ENCODE assay signal across 8 cellular contexts in the genomic region with DNA sequence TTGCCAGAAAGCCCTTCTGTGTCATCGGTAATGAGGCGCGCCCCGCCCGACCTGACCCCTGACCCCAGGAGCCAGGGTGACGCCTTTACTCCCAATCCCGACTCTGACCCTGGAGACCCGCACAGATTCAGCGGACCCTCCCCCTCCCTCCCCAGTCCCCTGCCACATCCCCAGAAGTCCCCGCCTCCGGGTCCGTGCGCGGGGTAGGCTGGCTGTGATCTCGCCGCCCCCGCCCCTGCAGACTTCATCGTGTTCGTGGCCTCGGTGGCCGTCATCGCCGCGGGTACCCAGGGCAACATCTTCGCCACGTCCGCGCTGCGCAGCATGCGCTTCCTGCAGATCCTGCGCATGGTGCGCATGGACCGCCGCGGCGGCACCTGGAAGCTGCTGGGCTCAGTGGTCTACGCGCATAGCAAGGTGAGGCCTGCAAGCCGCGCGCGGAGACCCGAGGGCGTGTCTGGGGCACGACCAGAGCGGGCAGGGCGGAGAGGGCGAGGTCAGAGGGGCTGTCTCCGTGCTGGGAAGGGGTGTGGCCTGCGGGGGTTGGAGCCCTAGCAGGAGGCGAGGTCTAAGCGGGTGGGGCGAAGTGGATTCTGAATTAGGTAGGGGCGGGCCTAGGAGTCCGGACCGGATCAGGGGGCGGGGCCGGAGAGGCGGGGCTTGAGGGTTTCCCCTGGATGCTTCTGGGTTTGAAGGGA. TPM values are rescaled to one million over a fixed set of nuclear protein-coding genes. Genes with fewer than 3 reads are reported as not detected.
A peak's percentile ranks its signal among the peaks of the same experiment; 100 is the strongest.
DNase-seq lines count a peak whose midpoint lies in the region; ATAC-seq and TF ChIP-seq lines count a peak whose summit lies in the region.

No MANE protein-coding gene starts in this region.

- no peaks in the 10 kb centered on the region for H3K9me3 Mint-ChIP-seq in WTC11

- H3K27ac ChIP-seq in lung (ENCODE audit: low read depth in 1 of 2, low read length in 1 of 2) (no peak overlapping the region), SJCRH30 (no peak overlapping the region)

- no peaks in the 10 kb centered on the region for H3K27me3 ChIP-seq in lung (ENCODE audit: control insufficient read depth, insufficient read depth)
- no peaks in the 10 kb centered on the region; the same call in 1 of the 2 replicates for H3K27me3 ChIP-seq in SJCRH30

- DNase-seq in WTC11 (ENCODE audit: low spot score) = peak; percentile 97
- peak; percentile 17 to 38 for DNase-seq in cardiac fibroblast (ENCODE audit: low read depth in 2 of 2)
- peak; percentile 79 for DNase-seq in lung (ENCODE audit: low spot score)
- peak; percentile 74 to 86 for DNase-seq in stimulated activated CD8-positive, alpha-beta memory T cell treated with anti-CD3 and anti-CD28 coated beads, Interleukin-2, amount 100 ng/mL, for 48 hours (ENCODE audit: low read depth in 2 of 2)
- DNase-seq in SJCRH30 = no peak
- no peak for DNase-seq in dedifferentiated amniotic fluid mesenchymal stem cell (ENCODE audit: extremely low spot score)

- H3K36me3 Mint-ChIP-seq in WTC11 = no peaks in the 10 kb centered on the region

- peak; percentile 86 for ATAC-seq in GM18502 (IDR thresholded peaks at IDR 0.05; ENCODE audit: poor library complexity, unreplicated experiment)
- peak; percentile 83 for ATAC-seq in HG02981 (IDR thresholded peaks at IDR 0.05; ENCODE audit: unreplicated experiment)
- ATAC-seq in WTC11 = peak; percentile 96
- peak; percentile 82 for ATAC-seq in lung (ENCODE audit: insufficient read depth, low FRiP score)

- POLR2A ChIA-PET in WTC11 (lab: Charles Lee) = no interaction called here

- TF ChIP-seq CTCF in WTC11 (IDR thresholded peaks at IDR 0.05) = no peak
- TF ChIP-seq CTCF in cardiac fibroblast (IDR thresholded peaks at IDR 0.05; ENCODE audit: low read depth, low read length) = no peak
- no peak for TF ChIP-seq CTCF in lung (IDR thresholded peaks at IDR 0.05; ENCODE audit: control extremely low read depth, extremely low read depth)

- WGBS in lung, 2 donors = 7 to 8% methylated on average over 54 to 58 of the region's 59 CpGs

- peaks cover 0 to 3% of the 10 kb centered on the region in 2 donors for H3K4me1 ChIP-seq in lung (ENCODE audit: control insufficient read depth in 2 of 2, insufficient read depth in 2 of 2, low read length in 2 of 2)
- no peaks in the 10 kb centered on the region for H3K4me1 ChIP-seq in SJCRH30

- peak overlapping the region; percentile 68 for H3K4me3 Mint-ChIP-seq in WTC11

- H3K9me3 ChIP-seq in lung (ENCODE audit: control insufficient read depth in 2 of 2, insufficient read depth in 1 of 2, low read length in 1 of 2) (no peaks in the 10 kb centered on the region), SJCRH30 (replicated peaks) (no peaks in the 10 kb centered on the region)

- CTCF ChIA-PET in WTC11 (lab: Charles Lee) = interaction anchor here (1.2 to 1.3 kb wide), 4 partner anchors 12 to 134 kb away, joined by 3 to 5 read pairs (median 4); a partner anchor contains a TSS

- H3K36me3 ChIP-seq in lung (ENCODE audit: control insufficient read depth in 2 of 2, insufficient read depth in 2 of 2, low read length in 2 of 2) (no peaks in the 10 kb centered on the region), SJCRH30 (no peaks in the 10 kb centered on the region)

- peak overlapping the region; percentile 35 to 42 for H3K4me3 ChIP-seq in cardiac fibroblast (replicated peaks in 1 of 2; ENCODE audit: low read depth in 2 of 2, low read length in 2 of 2)
- H3K4me3 ChIP-seq in lung = no peak overlapping the region
- H3K4me3 ChIP-seq in SJCRH30 = no peak overlapping the region

- no peak overlapping the region for H3K27ac Mint-ChIP-seq in WTC11

- H3K4me1 Mint-ChIP-seq in WTC11 = peaks cover 11% of the 10 kb centered on the region; the same call in 1 of the 2 replicates

- H3K27me3 Mint-ChIP-seq in WTC11 (ENCODE audit: low read depth) = peaks cover 21% of the 10 kb centered on the region

TF ChIP-seq in WTC11, 78 proteins besides CTCF, POLR2A, EP300 and RAD21 (continues in another document):
- TF ChIP-seq, protein P1, sequence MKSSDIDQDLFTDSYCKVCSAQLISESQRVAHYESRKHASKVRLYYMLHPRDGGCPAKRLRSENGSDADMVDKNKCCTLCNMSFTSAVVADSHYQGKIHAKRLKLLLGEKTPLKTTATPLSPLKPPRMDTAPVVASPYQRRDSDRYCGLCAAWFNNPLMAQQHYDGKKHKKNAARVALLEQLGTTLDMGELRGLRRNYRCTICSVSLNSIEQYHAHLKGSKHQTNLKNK (CRISPR knock-in tag; IDR thresholded peaks at IDR 0.05) = no peak
- no peak for TF ChIP-seq ZNF138 (CRISPR knock-in tag; conservative IDR thresholded peaks at IDR 0.05)
- TF ChIP-seq, protein P2, sequence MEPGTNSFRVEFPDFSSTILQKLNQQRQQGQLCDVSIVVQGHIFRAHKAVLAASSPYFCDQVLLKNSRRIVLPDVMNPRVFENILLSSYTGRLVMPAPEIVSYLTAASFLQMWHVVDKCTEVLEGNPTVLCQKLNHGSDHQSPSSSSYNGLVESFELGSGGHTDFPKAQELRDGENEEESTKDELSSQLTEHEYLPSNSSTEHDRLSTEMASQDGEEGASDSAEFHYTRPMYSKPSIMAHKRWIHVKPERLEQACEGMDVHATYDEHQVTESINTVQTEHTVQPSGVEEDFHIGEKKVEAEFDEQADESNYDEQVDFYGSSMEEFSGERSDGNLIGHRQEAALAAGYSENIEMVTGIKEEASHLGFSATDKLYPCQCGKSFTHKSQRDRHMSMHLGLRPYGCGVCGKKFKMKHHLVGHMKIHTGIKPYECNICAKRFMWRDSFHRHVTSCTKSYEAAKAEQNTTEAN (CRISPR knock-in tag; IDR thresholded peaks at IDR 0.05) = peak; percentile 65; the same call in 1 of the 2 replicates
- TF ChIP-seq, protein P3, sequence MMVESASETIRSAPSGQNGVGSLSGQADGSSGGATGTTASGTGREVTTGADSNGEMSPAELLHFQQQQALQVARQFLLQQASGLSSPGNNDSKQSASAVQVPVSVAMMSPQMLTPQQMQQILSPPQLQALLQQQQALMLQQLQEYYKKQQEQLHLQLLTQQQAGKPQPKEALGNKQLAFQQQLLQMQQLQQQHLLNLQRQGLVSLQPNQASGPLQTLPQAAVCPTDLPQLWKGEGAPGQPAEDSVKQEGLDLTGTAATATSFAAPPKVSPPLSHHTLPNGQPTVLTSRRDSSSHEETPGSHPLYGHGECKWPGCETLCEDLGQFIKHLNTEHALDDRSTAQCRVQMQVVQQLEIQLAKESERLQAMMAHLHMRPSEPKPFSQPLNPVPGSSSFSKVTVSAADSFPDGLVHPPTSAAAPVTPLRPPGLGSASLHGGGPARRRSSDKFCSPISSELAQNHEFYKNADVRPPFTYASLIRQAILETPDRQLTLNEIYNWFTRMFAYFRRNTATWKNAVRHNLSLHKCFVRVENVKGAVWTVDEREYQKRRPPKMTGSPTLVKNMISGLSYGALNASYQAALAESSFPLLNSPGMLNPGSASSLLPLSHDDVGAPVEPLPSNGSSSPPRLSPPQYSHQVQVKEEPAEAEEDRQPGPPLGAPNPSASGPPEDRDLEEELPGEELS (CRISPR knock-in tag; IDR thresholded peaks at IDR 0.05) = peak; percentile 20; the same call in 1 of the 2 replicates
- no peak; the same call in 1 of the 2 replicates for TF ChIP-seq CBFB (CRISPR knock-in tag; IDR thresholded peaks at IDR 0.05; ENCODE audit: low read depth)
- TF ChIP-seq SP1 (CRISPR knock-in tag; conservative IDR thresholded peaks at IDR 0.05) = peak; percentile 43; the same call in 1 of the 2 replicates
- TF ChIP-seq, protein P4, sequence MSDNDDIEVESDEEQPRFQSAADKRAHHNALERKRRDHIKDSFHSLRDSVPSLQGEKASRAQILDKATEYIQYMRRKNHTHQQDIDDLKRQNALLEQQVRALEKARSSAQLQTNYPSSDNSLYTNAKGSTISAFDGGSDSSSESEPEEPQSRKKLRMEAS (CRISPR knock-in tag; IDR thresholded peaks at IDR 0.05) = peak; percentile 68; the same call in 1 of the 2 replicates
- 0 out of 2 replicates have a peak, but pooled peaks have one; percentile 39 for TF ChIP-seq ESRRA (CRISPR knock-in tag; IDR thresholded peaks at IDR 0.05; ENCODE audit: borderline replicate concordance)
- no peak for TF ChIP-seq NR3C1 (CRISPR knock-in tag; conservative IDR thresholded peaks at IDR 0.05; ENCODE audit: low read depth)
- TF ChIP-seq, protein P5, sequence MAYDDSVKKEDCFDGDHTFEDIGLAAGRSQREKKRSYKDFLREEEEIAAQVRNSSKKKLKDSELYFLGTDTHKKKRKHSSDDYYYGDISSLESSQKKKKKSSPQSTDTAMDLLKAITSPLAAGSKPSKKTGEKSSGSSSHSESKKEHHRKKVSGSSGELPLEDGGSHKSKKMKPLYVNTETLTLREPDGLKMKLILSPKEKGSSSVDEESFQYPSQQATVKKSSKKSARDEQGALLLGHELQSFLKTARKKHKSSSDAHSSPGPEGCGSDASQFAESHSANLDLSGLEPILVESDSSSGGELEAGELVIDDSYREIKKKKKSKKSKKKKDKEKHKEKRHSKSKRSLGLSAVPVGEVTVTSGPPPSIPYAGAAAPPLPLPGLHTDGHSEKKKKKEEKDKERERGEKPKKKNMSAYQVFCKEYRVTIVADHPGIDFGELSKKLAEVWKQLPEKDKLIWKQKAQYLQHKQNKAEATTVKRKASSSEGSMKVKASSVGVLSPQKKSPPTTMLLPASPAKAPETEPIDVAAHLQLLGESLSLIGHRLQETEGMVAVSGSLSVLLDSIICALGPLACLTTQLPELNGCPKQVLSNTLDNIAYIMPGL (CRISPR knock-in tag; IDR thresholded peaks at IDR 0.05) = 0 out of 2 replicates have a peak, but pooled peaks have one; percentile 20
- peak; percentile 55; the same call in 1 of the 2 replicates for TF ChIP-seq CREB1 (CRISPR knock-in tag; IDR thresholded peaks at IDR 0.05)
- TF ChIP-seq ETV6 (CRISPR knock-in tag; IDR thresholded peaks at IDR 0.05) = peak; percentile 27; the same call in 1 of the 2 replicates
- no peak for TF ChIP-seq MYBL2 (CRISPR knock-in tag; IDR thresholded peaks at IDR 0.05)
- 0 out of 2 replicates have a peak, but pooled peaks have one; percentile 39 for TF ChIP-seq SMAD3 (CRISPR knock-in tag; IDR thresholded peaks at IDR 0.05; ENCODE audit: borderline replicate concordance)

RNA-seq across cellular contexts. Expression of a gene that starts 34.8 kb away (rescaled TPM):
- total RNA-seq in WTC11 (2021) (3.3 to 4.0 TPM (median 3.6 TPM) in 3 replicates), lung (under 1 TPM; 0.63 to 0.98 TPM)
- under 1 TPM; 0.54 to 0.55 TPM for polyA plus RNA-seq in lung
- total RNA-seq in SJCRH30 (2014; rRNA removed; shearing (Covaris generic)) = 0.05 and 0.12 TPM in 2 replicates

RNA-seq across cellular contexts. Expression of a gene that starts 43.8 kb away (rescaled TPM):
- total RNA-seq in WTC11 (2021) (22.3 to 24.6 TPM (median 23.9 TPM) in 3 replicates), lung (10 to 100 TPM in 1 of 2 donors, 1 to 10 TPM in 1; 7.4 to 15.1 TPM)
- polyA plus RNA-seq in lung = 1 to 10 TPM; 4.7 to 7.9 TPM
- total RNA-seq in SJCRH30 (2014; rRNA removed; shearing (Covaris generic)) = not detected in 2 replicates

Comparison
In these comparisons a context has a peak if more than half of its experiments do, and no peak if none do; other contexts are left out.
1. DNase-seq: peak in WTC11 (single experiment), cardiac fibroblast (2 of 2), lung (single experiment) and stimulated activated CD8-positive, alpha-beta memory T cell treated with anti-CD3 and anti-CD28 coated beads, Interleukin-2, amount 100 ng/mL, for 48 hours (2 of 2); none in SJCRH30 (0 of 2) and dedifferentiated amniotic fluid mesenchymal stem cell (single experiment).
2. H3K4me3 ChIP-seq: peak in cardiac fibroblast (2 of 2); none in lung (single experiment) and SJCRH30 (single experiment).
3. Peak in every context shown above with its lines, with median percentiles within 50 percentile points of each other: ATAC-seq.